Comparison of ENCODE assay signal across 9 cellular contexts in genomic region chr1:57424231-57425027, GRCh38. TPM values are rescaled to one million over a fixed set of nuclear protein-coding genes. Genes with fewer than 3 reads are reported as not detected.
A peak's percentile ranks its signal among the peaks of the same experiment; 100 is the strongest.
DNase-seq lines count a peak whose midpoint lies in the region; ATAC-seq, FAIRE-seq and TF ChIP-seq lines count a peak whose summit lies in the region.
"Had no signal": no experiment of that assay in that cellular context is flagged by ENCODE, and none has a peak within 500 bp of the region (broad histone marks: within the 10 kb centered on the region; RNA-seq: fewer than 3 reads in every experiment).

No MANE protein-coding gene starts in this region.

- intact Hi-C loops in ovary (cut with DNase I), result loop anchor here in 1 of 4 donors (5.0 kb wide), 1 partner anchor 182 kb away; no protein-coding TSS in a partner anchor

- no peaks in the 10 kb centered on the region for H3K36me3 ChIP-seq in SJSA1
- no peaks in the 10 kb centered on the region for H3K36me3 ChIP-seq in ovary

- ATAC-seq in activated CD8-positive, alpha-beta memory T cell treated with anti-CD3 and anti-CD28 coated beads, Interleukin-2, amount 10 ng/mL, durations not matched to agents 7 days and 5 days, result no peak
- ATAC-seq in GM19397 (IDR thresholded peaks at IDR 0.05; ENCODE audit: unreplicated experiment), result no peak

- TF ChIP-seq EP300 in ovary (IDR thresholded peaks at IDR 0.05), result no peak

- H3K4me1 Mint-ChIP-seq in activated CD8-positive, alpha-beta memory T cell treated with anti-CD3 and anti-CD28 coated beads, Interleukin-2, amount 10 ng/mL, durations not matched to agents 7 days and 5 days, result peaks cover 1% of the 10 kb centered on the region

- FAIRE-seq in frontal cortex (lab: Jason Lieb, UNC), result no peak

- CTCF ChIA-PET in activated CD8-positive, alpha-beta memory T cell treated with anti-CD3 and anti-CD28 coated beads, Interleukin-2, amount 10 ng/mL, durations not matched to agents 7 days and 5 days (lab: Charles Lee), result no interaction called here

- H3K27ac ChIP-seq in SJSA1 (no peak overlapping the region), ovary (no peak overlapping the region)

- H3K27ac Mint-ChIP-seq in activated CD8-positive, alpha-beta memory T cell treated with anti-CD3 and anti-CD28 coated beads, Interleukin-2, amount 10 ng/mL, durations not matched to agents 7 days and 5 days, result no peak overlapping the region

- DNase-seq in activated CD8-positive, alpha-beta memory T cell treated with anti-CD3 and anti-CD28 coated beads, Interleukin-2, amount 50 U/mL, for 48 hours, result peak; percentile 49
- DNase-seq in activated CD8-positive, alpha-beta memory T cell treated with anti-CD3 and anti-CD28 coated beads, Interleukin-2, amount 10 ng/mL, durations not matched to agents 7 days and 5 days, result no peak
- DNase-seq in SJSA1 (ENCODE audit: low read depth in 1 of 2, low spot score in 2 of 2) (peak; percentile 28 to 42), frontal cortex (ENCODE audit: low spot score in 2 of 2) (peak; percentile 20 to 32), ovary (peak in 1 of 5 donors; percentile 7), OCI-M1 (lab: John Stamatoyannopoulos, UW) (no peak), NCI-H2196 treated with DMSO at 0.1 percent for 48 hours (lab: John Stamatoyannopoulos, UW; ENCODE audit: unreplicated experiment) (no peak)

- H3K27me3 ChIP-seq in SJSA1 (replicated peaks), result peaks cover 67% of the 10 kb centered on the region
- no peaks in the 10 kb centered on the region for H3K27me3 ChIP-seq in ovary

- H3K4me3 ChIP-seq in SJSA1 (no peak overlapping the region), ovary (peak overlapping the region; percentile 18)

- H3K27me3 Mint-ChIP-seq in activated CD8-positive, alpha-beta memory T cell treated with anti-CD3 and anti-CD28 coated beads, Interleukin-2, amount 10 ng/mL, durations not matched to agents 7 days and 5 days, result peaks cover 56% of the 10 kb centered on the region

- no peak overlapping the region for H3K4me3 Mint-ChIP-seq in activated CD8-positive, alpha-beta memory T cell treated with anti-CD3 and anti-CD28 coated beads, Interleukin-2, amount 10 ng/mL, durations not matched to agents 7 days and 5 days

- H3K4me1 ChIP-seq in SJSA1 (replicated peaks), result peaks cover 20% of the 10 kb centered on the region
- H3K4me1 ChIP-seq in ovary (ENCODE audit: insufficient read depth), result no peaks in the 10 kb centered on the region

- H3K9me3 Mint-ChIP-seq in activated CD8-positive, alpha-beta memory T cell treated with anti-CD3 and anti-CD28 coated beads, Interleukin-2, amount 10 ng/mL, durations not matched to agents 7 days and 5 days (ENCODE audit: low read depth), result no peaks in the 10 kb centered on the region

- no peak for TF ChIP-seq POLR2A in ovary (IDR thresholded peaks at IDR 0.05)

- H3K36me3 Mint-ChIP-seq in activated CD8-positive, alpha-beta memory T cell treated with anti-CD3 and anti-CD28 coated beads, Interleukin-2, amount 10 ng/mL, durations not matched to agents 7 days and 5 days, result no peaks in the 10 kb centered on the region

- 1% methylated on average over 53 to 63 of the region's 63 CpGs for WGBS in ovary, 3 donors

- no peak for TF ChIP-seq CTCF in ovary (IDR thresholded peaks at IDR 0.05)

- H3K9me3 ChIP-seq in SJSA1 (replicated peaks), result no peaks in the 10 kb centered on the region
- no peaks in the 10 kb centered on the region for H3K9me3 ChIP-seq in ovary

RNA-seq across cellular contexts. Expression of gene DAB1, which starts 0.6 kb away (rescaled TPM):
- total RNA-seq in activated CD8-positive, alpha-beta memory T cell treated with anti-CD3 and anti-CD28 coated beads, Interleukin-2, amount 10 ng/mL, durations not matched to agents 7 days and 5 days, result under 1 TPM in 1 of 2 experiments, not detected in 1; 0.15 TPM
- not detected in 2 replicates for total RNA-seq in SJSA1 (2014; rRNA removed; shearing (Covaris generic))
- total RNA-seq in frontal cortex (35.9 TPM), ovary (1 to 10 TPM in 3 of 7 donors, under 1 TPM in 4; 0.34 to 5.5 (median 0.77) TPM)
- 1 to 10 TPM in 1 of 2 donors, under 1 TPM in 1; 0.22 to 4.4 TPM for polyA plus RNA-seq in ovary
- total RNA-seq: activated CD8-positive, alpha-beta memory T cell treated with anti-CD3 and anti-CD28 coated beads for 36 hours had no signal

Comparison
In these comparisons a context has a peak if more than half of its experiments do, and no peak if none do; other contexts are left out.
1. DNase-seq: peak in activated CD8-positive, alpha-beta memory T cell treated with anti-CD3 and anti-CD28 coated beads, Interleukin-2, amount 50 U/mL, for 48 hours (single experiment), SJSA1 (2 of 2) and frontal cortex (2 of 2); none in activated CD8-positive, alpha-beta memory T cell treated with anti-CD3 and anti-CD28 coated beads, Interleukin-2, amount 10 ng/mL, durations not matched to agents 7 days and 5 days (single experiment), OCI-M1 (single experiment) and NCI-H2196 treated with DMSO at 0.1 percent for 48 hours (single experiment).